ENCODE assay signal across 8 cellular contexts in genomic region chr5:138654281-138654867, GRCh38.
DNase-seq lines count a peak whose midpoint lies in the region; ATAC-seq and TF ChIP-seq lines count a peak whose summit lies in the region.

No MANE protein-coding gene starts in this region.

- intact Hi-C loops in upper lobe of right lung (cut with DNase I) = no loop called here

- H3K36me3 Mint-ChIP-seq in CD8-positive, alpha-beta memory T cell = no peaks in the 10 kb centered on the region
- peaks cover 2 to 3% of the 10 kb centered on the region in 2 donors for H3K36me3 Mint-ChIP-seq in activated T-cell treated with anti-CD3 and anti-CD28 coated beads, Interleukin-2, amount 50 U/mL, for 72 hours (ENCODE audit: insufficient read depth in 2 of 2)

- H3K27ac Mint-ChIP-seq in CD8-positive, alpha-beta memory T cell = peak overlapping the region in 7 of 8 donors; percentile 48 to 84 (median 79)
- peak overlapping the region; percentile 83 for H3K27ac Mint-ChIP-seq in activated T-cell treated with anti-CD3 and anti-CD28 coated beads, Interleukin-2, amount 50 U/mL, for 72 hours

- peaks cover 59 to 89% of the 10 kb centered on the region in 2 donors for H3K27me3 Mint-ChIP-seq in CD8-positive, alpha-beta memory T cell
- peaks cover 93% of the 10 kb centered on the region for H3K27me3 Mint-ChIP-seq in activated T-cell treated with anti-CD3 and anti-CD28 coated beads, Interleukin-2, amount 50 U/mL, for 72 hours (ENCODE audit: low read depth)

- H3K4me3 ChIP-seq in CD8-positive, alpha-beta memory T cell (ENCODE audit: low read length) = no peak overlapping the region
- H3K4me3 ChIP-seq in mesendoderm (ENCODE audit: low read length) (no peak overlapping the region), upper lobe of right lung (no peak overlapping the region)

- H4K5ac ChIP-seq in mesendoderm (ENCODE audit: low read length) = no peak overlapping the region

- no peaks in the 10 kb centered on the region for H3K79me1 ChIP-seq in mesendoderm (ENCODE audit: low read length)

- CTCF ChIA-PET in CD8-positive, alpha-beta memory T cell (lab: Charles Lee) = interaction anchor here (1.0 to 1.3 kb wide), 2 partner anchors 14 kb away, joined by 3 read pairs; no protein-coding TSS in a partner anchor

- no peak overlapping the region for H3K18ac ChIP-seq in mesendoderm (ENCODE audit: low read length)

- H3K4me2 ChIP-seq in mesendoderm (ENCODE audit: low read length) = no peak overlapping the region

- H3K9me3 ChIP-seq in CD8-positive, alpha-beta memory T cell (ENCODE audit: low read length) = no peaks in the 10 kb centered on the region
- no peaks in the 10 kb centered on the region for H3K9me3 ChIP-seq in upper lobe of right lung

- H3K4ac ChIP-seq in mesendoderm (ENCODE audit: low read depth, low read length) = no peak overlapping the region

- DNase-seq in CD8-positive, alpha-beta memory T cell = peak; percentile 47 to 85 (median 80)
- DNase-seq in NCI-H226 (peak; percentile 70), mesendoderm (peak; percentile 52), upper lobe of right lung (no peak), midbrain (lab: John Stamatoyannopoulos, UW) (no peak), HPDE6-E6E7 (ENCODE audit: extremely low spot score) (no peak)
- peak; percentile 71 to 81 for DNase-seq in activated T-cell treated with anti-CD3 and anti-CD28 coated beads, Interleukin-2, amount 50 U/mL, for 72 hours

- H2BK15ac ChIP-seq in mesendoderm (replicated peaks; ENCODE audit: low read depth) = no peak overlapping the region

- H3K27ac ChIP-seq in CD8-positive, alpha-beta memory T cell (ENCODE audit: low read depth, low read length) = no peak overlapping the region
- H3K27ac ChIP-seq in mesendoderm (ENCODE audit: low read depth, low read length) = no peak overlapping the region
- H3K27ac ChIP-seq in upper lobe of right lung = no peak overlapping the region

- H3K4me3 Mint-ChIP-seq in CD8-positive, alpha-beta memory T cell = peak overlapping the region; percentile 17 to 80 (median 49)
- peak overlapping the region; percentile 34 to 54 for H3K4me3 Mint-ChIP-seq in activated T-cell treated with anti-CD3 and anti-CD28 coated beads, Interleukin-2, amount 50 U/mL, for 72 hours

- no CpG with 5 or more reads among the region's 8 CpGs for WGBS in mesendoderm (ENCODE audit: extremely low coverage, insufficient coverage, low lambda C conversion rate)

- peaks cover 19% of the 10 kb centered on the region for H3K4me1 ChIP-seq in CD8-positive, alpha-beta memory T cell (ENCODE audit: insufficient read depth, low read length)
- H3K4me1 ChIP-seq in mesendoderm (ENCODE audit: control insufficient read depth, low read depth, low read length) = peaks cover 2% of the 10 kb centered on the region
- H3K4me1 ChIP-seq in upper lobe of right lung = no peaks in the 10 kb centered on the region

- POLR2A ChIA-PET in CD8-positive, alpha-beta memory T cell (lab: Charles Lee) = interaction anchor here (0.6 to 0.9 kb wide), 2 partner anchors 14 to 15 kb away, joined by 3 read pairs; no protein-coding TSS in a partner anchor

- no peak overlapping the region for H2BK120ac ChIP-seq in mesendoderm (ENCODE audit: low read depth, low read length)

- peak overlapping the region; percentile 10 for H3K56ac ChIP-seq in mesendoderm (ENCODE audit: low read length)

- H2BK5ac ChIP-seq in mesendoderm (ENCODE audit: low read length) = no peak overlapping the region

- peak; percentile 67 for ATAC-seq in GM21723 (IDR thresholded peaks at IDR 0.05; ENCODE audit: unreplicated experiment)
- peak; percentile 96 to 97 for ATAC-seq in activated T-cell treated with anti-CD3 and anti-CD28 coated beads, Interleukin-2, amount 50 U/mL, for 72 hours (replicated peaks in 1 of 2)
- peak; percentile 27 for ATAC-seq in upper lobe of right lung

- no peak overlapping the region for H3K23ac ChIP-seq in mesendoderm (ENCODE audit: low read length)

- TF ChIP-seq CTCF in upper lobe of right lung (IDR thresholded peaks at IDR 0.05) = no peak

- no peak overlapping the region for H2AK5ac ChIP-seq in mesendoderm (ENCODE audit: low read length)

- no peak overlapping the region for H4K8ac ChIP-seq in mesendoderm (ENCODE audit: low read depth, low read length)

- H3K36me3 ChIP-seq in CD8-positive, alpha-beta memory T cell (ENCODE audit: insufficient read depth, low read length) = no peaks in the 10 kb centered on the region
- H3K36me3 ChIP-seq in mesendoderm (ENCODE audit: control insufficient read depth, insufficient read depth, low read length) (no peaks in the 10 kb centered on the region), upper lobe of right lung (no peaks in the 10 kb centered on the region)

- peaks cover 0 to 2% (median 0%) of the 10 kb centered on the region in 5 donors for H3K9me3 Mint-ChIP-seq in CD8-positive, alpha-beta memory T cell
- no peaks in the 10 kb centered on the region for H3K9me3 Mint-ChIP-seq in activated T-cell treated with anti-CD3 and anti-CD28 coated beads, Interleukin-2, amount 50 U/mL, for 72 hours

- H3K9ac ChIP-seq in mesendoderm (ENCODE audit: low read length) = no peak overlapping the region

- H3K27me3 ChIP-seq in CD8-positive, alpha-beta memory T cell (ENCODE audit: insufficient read depth, low read length, poor library complexity, severe bottlenecking) = peaks cover 80% of the 10 kb centered on the region
- no peaks in the 10 kb centered on the region for H3K27me3 ChIP-seq in mesendoderm (ENCODE audit: insufficient read depth, low read length, poor library complexity)
- no peaks in the 10 kb centered on the region for H3K27me3 ChIP-seq in upper lobe of right lung

- no peaks in the 10 kb centered on the region for H3K79me2 ChIP-seq in mesendoderm (ENCODE audit: control insufficient read depth, insufficient read depth, low read length)

- peaks cover 22 to 28% (median 26%) of the 10 kb centered on the region in 3 donors for H3K4me1 Mint-ChIP-seq in CD8-positive, alpha-beta memory T cell
- H3K4me1 Mint-ChIP-seq in activated T-cell treated with anti-CD3 and anti-CD28 coated beads, Interleukin-2, amount 50 U/mL, for 72 hours (ENCODE audit: low read depth) = peaks cover 24% of the 10 kb centered on the region

Comparison
In these comparisons a context has a peak if more than half of its experiments do, and no peak if none do; other contexts are left out.
1. DNase-seq: peak in CD8-positive, alpha-beta memory T cell (5 of 5), NCI-H226 (single experiment), activated T-cell treated with anti-CD3 and anti-CD28 coated beads, Interleukin-2, amount 50 U/mL, for 72 hours (2 of 2) and mesendoderm (single experiment); none in upper lobe of right lung (single experiment), midbrain (single experiment) and HPDE6-E6E7 (single experiment).
2. ATAC-seq: peak in every context shown above with its lines; median percentile 96 in activated T-cell treated with anti-CD3 and anti-CD28 coated beads, Interleukin-2, amount 50 U/mL, for 72 hours; 67 in GM21723; 27 in upper lobe of right lung.